ENCODE assay signal across 8 cellular contexts in the genomic region with DNA sequence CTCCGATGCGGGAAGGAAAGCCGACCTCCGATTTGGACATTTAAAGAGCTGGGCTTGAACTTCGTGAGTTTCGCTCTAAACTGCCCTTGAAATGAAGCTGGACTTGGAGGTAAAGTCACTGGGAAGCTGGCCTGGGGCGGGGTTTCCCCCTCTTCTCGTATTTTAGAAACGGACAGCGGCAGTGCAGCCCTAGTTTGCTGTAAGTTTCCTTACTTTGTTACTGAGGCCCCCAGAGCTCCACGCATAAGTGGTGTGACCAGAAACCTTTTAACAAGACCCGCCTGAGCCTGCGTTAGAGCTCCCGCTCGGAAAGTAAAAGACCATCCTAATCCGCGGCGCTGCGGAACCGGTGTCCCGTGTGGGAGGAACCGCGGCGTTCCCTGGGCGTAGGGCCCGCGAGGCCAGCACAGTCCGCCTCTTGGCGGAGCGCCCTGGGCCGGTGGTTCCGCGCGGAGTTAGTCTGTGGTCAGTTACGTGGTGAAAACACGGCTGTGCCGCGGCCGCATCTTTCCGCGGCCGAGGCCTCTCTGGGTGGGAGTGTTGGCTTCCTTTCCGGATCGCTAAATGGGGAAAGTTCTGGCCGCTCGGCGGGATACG. TPM values are rescaled to one million over a fixed set of nuclear protein-coding genes. Genes with fewer than 3 reads are reported as not detected.
DNase-seq lines count a peak whose midpoint lies in the region; ATAC-seq and TF ChIP-seq lines count a peak whose summit lies in the region.

No MANE protein-coding gene starts in this region.

- POLR2A ChIA-PET in AG04449 (lab: Yijun Ruan, JAX) = no interaction called here
- POLR2A ChIA-PET in RWPE1 (lab: Yijun Ruan, JAX; ENCODE audit: low non-redundant PET) = no interaction called here

- peaks cover 52% of the 10 kb centered on the region for H3K79me2 ChIP-seq in mammary epithelial cell (ENCODE audit: insufficient read depth, low read length)

- H3K4me3 ChIP-seq in AG04449 (ENCODE audit: low read depth, low read length) (peak overlapping the region; percentile 69), mammary epithelial cell (replicated peaks in 1 of 3; ENCODE audit: insufficient read depth in 1 of 3, low read depth in 2 of 3, low read length in 3 of 3) (peak overlapping the region; percentile 72 to 98 (median 96)), iPS-18a (ENCODE audit: low read length) (peak overlapping the region; percentile 84), sigmoid colon (peak overlapping the region; percentile 49 to 87 (median 64))

- TSS peak; percentile 40 for BruUV-seq in mammary epithelial cell (replicated peaks; lab: Mats Ljungman, UMichigan)

- peaks cover 8% of the 10 kb centered on the region for H3K36me3 ChIP-seq in mammary epithelial cell (ENCODE audit: insufficient read depth, low read length)
- H3K36me3 ChIP-seq in iPS-18a (ENCODE audit: control insufficient read depth, low read depth, low read length) = no peaks in the 10 kb centered on the region
- H3K36me3 ChIP-seq in sigmoid colon = no peaks in the 10 kb centered on the region

- peak overlapping the region; percentile 96 for H3K27ac ChIP-seq in RWPE1
- H3K27ac ChIP-seq in mammary epithelial cell (ENCODE audit: insufficient read depth, low read depth, low read length) = peak overlapping the region; percentile 99
- no peak overlapping the region for H3K27ac ChIP-seq in iPS-18a (ENCODE audit: low read length)
- peak overlapping the region; percentile 70 to 84 (median 80) for H3K27ac ChIP-seq in sigmoid colon

- no peak for TF ChIP-seq EP300 in sigmoid colon (IDR thresholded peaks at IDR 0.05)

- H3K4me1 ChIP-seq in mammary epithelial cell (ENCODE audit: insufficient read depth, low read length) = peaks cover 14% of the 10 kb centered on the region
- H3K4me1 ChIP-seq in iPS-18a (ENCODE audit: control insufficient read depth, low read depth, low read length) = peaks cover 28% of the 10 kb centered on the region
- H3K4me1 ChIP-seq in sigmoid colon = peaks cover 0 to 13% (median 9%) of the 10 kb centered on the region in 4 donors

- H3K27me3 ChIP-seq in mammary epithelial cell (ENCODE audit: insufficient read depth, low read length) (no peaks in the 10 kb centered on the region), iPS-18a (ENCODE audit: control insufficient read depth, insufficient read depth, low read length) (peaks cover 43% of the 10 kb centered on the region), sigmoid colon (no peaks in the 10 kb centered on the region)

- dilution Hi-C loops in mammary epithelial cell (cut with HindIII; ENCODE audit: low sequenced_read_pairs) = loop anchor here (5.0 kb wide), 1 partner anchor 44 kb away; no protein-coding TSS in a partner anchor

- peak in 1 of 2 donors; percentile 28 for TF ChIP-seq POLR2A in sigmoid colon (IDR thresholded peaks at IDR 0.05)

- H3K9ac ChIP-seq in mammary epithelial cell (ENCODE audit: insufficient read depth, low read length) (peak overlapping the region; percentile 100), iPS-18a (ENCODE audit: low read length) (peak overlapping the region; percentile 71)

- intact Hi-C loops in mammary epithelial cell (cut with micrococcal nuclease) (loop anchor here (1.0 to 5.0 kb wide), 3 partner anchors 69 to 131 kb away; no protein-coding TSS in a partner anchor), sigmoid colon (cut with DNase I) (loop anchor here (5.0 kb wide), 2 partner anchors 34 to 129 kb away; no protein-coding TSS in a partner anchor)

- TF ChIP-seq CTCF in AG04449 (IDR thresholded peaks at IDR 0.05; ENCODE audit: insufficient read depth, low read length, missing control alignments) = no peak
- no peak for TF ChIP-seq CTCF in GM20000 (IDR thresholded peaks at IDR 0.05; ENCODE audit: extremely low read depth, missing control alignments)
- TF ChIP-seq CTCF in RWPE1 (conservative IDR thresholded peaks at IDR 0.05; ENCODE audit: low read depth) = no peak
- TF ChIP-seq CTCF in mammary epithelial cell (conservative IDR thresholded peaks at IDR 0.05 in 1 of 2, IDR thresholded peaks at IDR 0.05 in 1 of 2; ENCODE audit: extremely low read depth in 1 of 2, insufficient read depth in 1 of 2, low read depth in 1 of 2, low read length in 2 of 2) = no peak
- TF ChIP-seq CTCF in sigmoid colon (IDR thresholded peaks at IDR 0.05) = no peak

- DNase-seq in AG04449 (ENCODE audit: low read depth, low spot score) (no peak), GM20000 (ENCODE audit: low spot score) (peak; percentile 57), RWPE1 (ENCODE audit: low spot score) (no peak), mammary epithelial cell (no peak), sigmoid colon (peak; percentile 91), hippocampal formation (lab: John Stamatoyannopoulos, UW) (no peak)

- CTCF ChIA-PET in AG04449 (lab: Yijun Ruan, JAX) (interaction anchor here (0.9 to 5.1 kb wide), 4 partner anchors 9 to 129 kb away, joined by 3 to 20 read pairs (median 4); no protein-coding TSS in a partner anchor), RWPE1 (lab: Yijun Ruan, JAX) (interaction anchor here (0.6 to 2.4 kb wide), 4 partner anchors 47 to 129 kb away, joined by 3 to 17 read pairs (median 4); no protein-coding TSS in a partner anchor), mammary epithelial cell (lab: Charles Lee; ENCODE audit: low non-redundant PET) (interaction anchor here (0.5 to 0.8 kb wide), 2 partner anchors 69 to 132 kb away, joined by 6 to 7 read pairs; no protein-coding TSS in a partner anchor)

- H3K9me3 ChIP-seq in mammary epithelial cell (replicated peaks; ENCODE audit: insufficient read depth, low read length) (no peaks in the 10 kb centered on the region), iPS-18a (ENCODE audit: control insufficient read depth, low read depth, low read length) (no peaks in the 10 kb centered on the region), sigmoid colon (no peaks in the 10 kb centered on the region)

- in situ Hi-C loops in mammary epithelial cell (cut with MboI; ENCODE audit: low sequenced_read_pairs in 2 of 2) = loop anchor here in 1 of 2 donors (10.0 kb wide), 1 partner anchor 131 kb away; no protein-coding TSS in a partner anchor

- H2AFZ ChIP-seq in mammary epithelial cell (ENCODE audit: low read depth, low read length) = peak overlapping the region; percentile 35

- no peak for ATAC-seq in HG03520 (IDR thresholded peaks at IDR 0.05; ENCODE audit: unreplicated experiment)

- H3K4me2 ChIP-seq in mammary epithelial cell (ENCODE audit: insufficient read depth, low read depth, low read length) = peak overlapping the region; percentile 77

- no peaks in the 10 kb centered on the region for H4K20me1 ChIP-seq in mammary epithelial cell (ENCODE audit: insufficient read depth, low read length)

- WGBS in mammary epithelial cell (ENCODE audit: low coverage, missing lambda C conversion rate) = 0% methylated on average over 27 of the region's 48 CpGs
- 0 to 1% methylated on average over 48 of the region's 48 CpGs for WGBS in sigmoid colon, 2 donors

RNA-seq across cellular contexts. Expression of gene B3GNT5, which starts 0.4 kb away (rescaled TPM):
- 10 to 100 TPM in 1 of 2 donors, 1 to 10 TPM in 1; 9.3 to 54.1 TPM for total RNA-seq in mammary epithelial cell
- polyA plus RNA-seq in mammary epithelial cell = 27.6 TPM
- 42.8 TPM for polyA minus RNA-seq in mammary epithelial cell
- total RNA-seq in sigmoid colon = 1 to 10 TPM; 2.2 to 4.2 (median 3.2) TPM
- 10 to 100 TPM; 21.8 to 29.6 (median 22.8) TPM for polyA plus RNA-seq in sigmoid colon

Comparison
In these comparisons a context has a peak if more than half of its experiments do, and no peak if none do; other contexts are left out.
1. DNase-seq: peak in GM20000 (single experiment) and sigmoid colon (single experiment); none in AG04449 (single experiment), RWPE1 (single experiment), mammary epithelial cell (single experiment) and hippocampal formation (0 of 2).
2. Peak in every context shown above with its lines, with median percentiles within 50 percentile points of each other: H3K4me3 ChIP-seq.